In the genomic region with DNA sequence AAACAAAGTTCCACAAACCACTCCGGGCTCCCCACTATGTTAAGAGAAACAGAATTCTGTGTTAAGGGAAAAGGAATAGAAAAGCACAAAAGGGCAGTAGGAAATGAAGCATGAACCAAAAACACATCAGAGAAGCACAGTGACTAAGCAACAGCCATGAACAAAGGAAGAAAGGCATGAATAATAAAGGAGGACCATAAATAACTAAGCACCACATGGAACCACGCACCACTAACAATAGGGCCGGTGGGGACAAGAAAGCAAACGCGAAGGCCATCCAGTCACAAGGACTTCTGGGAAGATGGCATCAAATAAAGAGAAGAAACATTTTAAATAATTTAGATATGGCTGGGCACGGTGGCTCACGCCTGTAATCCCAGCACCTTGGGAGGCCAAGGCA, we compare ENCODE assay signal across 17 cellular contexts. TPM values are rescaled to one million over a fixed set of nuclear protein-coding genes. Genes with fewer than 3 reads are reported as not detected.
DNase-seq lines count a peak whose midpoint lies in the region; ATAC-seq and TF ChIP-seq lines count a peak whose summit lies in the region.
"Had no signal": no experiment of that assay in that cellular context is flagged by ENCODE, and none has a peak within 500 bp of the region (broad histone marks: within the 10 kb centered on the region; RNA-seq: fewer than 3 reads in every experiment).

No MANE protein-coding gene starts in this region.

- TF ChIP-seq CTCF in GM23338 (conservative IDR thresholded peaks at IDR 0.05; ENCODE audit: low read depth in 2 of 2) (no peak), VCaP (conservative IDR thresholded peaks at IDR 0.05) (no peak)

- H3K9ac ChIP-seq in iPS-18a (ENCODE audit: low read length) (peak overlapping the region; percentile 52), skeletal muscle tissue (ENCODE audit: low read depth in 1 of 3, low read length in 3 of 3) (no peak overlapping the region)

- H3K27ac Mint-ChIP-seq in GM23338, result peak overlapping the region; percentile 72
- H3K27ac Mint-ChIP-seq: activated T-helper 2 cell treated with anti-CD3 and anti-CD28 coated beads, Interferon-gamma antibody, Interleukin-2, Interleukin-4, amounts not matched to agents 10 μg/mL and 5 μg/mL and 100 μg/mL, durations not matched to agents 14 hours and 24 hours and 36 hours; stimulated activated naive B cell treated with anti-CD40 and anti-IgM and Interleukin-4, amounts not matched to agents 10 μg/mL and 1 μg/mL and 100 μg/mL, for 72 hours had no signal

- no peaks in the 10 kb centered on the region for H4K20me1 ChIP-seq in GM23338 (replicated peaks; ENCODE audit: insufficient read depth)

- no peaks in the 10 kb centered on the region for H3K9me3 Mint-ChIP-seq in GM23338
- H3K9me3 Mint-ChIP-seq: activated T-helper 2 cell treated with anti-CD3 and anti-CD28 coated beads, Interferon-gamma antibody, Interleukin-2, Interleukin-4, amounts not matched to agents 10 μg/mL and 5 μg/mL and 100 μg/mL, durations not matched to agents 14 hours and 24 hours and 36 hours; stimulated activated naive B cell treated with anti-CD40 and anti-IgM and Interleukin-4, amounts not matched to agents 10 μg/mL and 1 μg/mL and 100 μg/mL, for 72 hours had no signal

- H3K9me3 ChIP-seq in iPS-18a (ENCODE audit: control insufficient read depth, low read depth, low read length) (no peaks in the 10 kb centered on the region), skeletal muscle tissue (ENCODE audit: control insufficient read depth in 3 of 3, low read length in 3 of 3) (no peaks in the 10 kb centered on the region)
- H3K9me3 ChIP-seq: breast epithelium, lower lobe of right lung, pancreas had no signal

- H3K27me3 ChIP-seq in GM23338 (ENCODE audit: insufficient read depth), result no peaks in the 10 kb centered on the region
- no peaks in the 10 kb centered on the region for H3K27me3 ChIP-seq in iPS-18a (ENCODE audit: control insufficient read depth, insufficient read depth, low read length)
- H3K27me3 ChIP-seq in skeletal muscle tissue (ENCODE audit: control insufficient read depth in 3 of 3, insufficient read depth in 3 of 3, low read length in 3 of 3), result no peaks in the 10 kb centered on the region
- H3K27me3 ChIP-seq: breast epithelium, pancreas had no signal

- H3K4me1 ChIP-seq in GM23338 (ENCODE audit: insufficient read depth) (peaks cover 43% of the 10 kb centered on the region), iPS-18a (ENCODE audit: control insufficient read depth, low read depth, low read length) (peaks cover 23% of the 10 kb centered on the region), skeletal muscle tissue (ENCODE audit: control insufficient read depth in 3 of 3, insufficient read depth in 3 of 3, low read length in 3 of 3) (peaks cover 0 to 5% (median 0%) of the 10 kb centered on the region in 3 donors)
- H3K4me1 ChIP-seq: breast epithelium, lower lobe of right lung, pancreas had no signal

- H3K4me3 Mint-ChIP-seq in GM23338, result no peak overlapping the region
- H3K4me3 Mint-ChIP-seq: stimulated activated naive B cell treated with anti-CD40 and anti-IgM and Interleukin-4, amounts not matched to agents 10 μg/mL and 1 μg/mL and 100 μg/mL, for 72 hours had no signal

- peak; percentile 67 for DNase-seq in GM23338 (ENCODE audit: low spot score)
- DNase-seq in cerebellum (ENCODE audit: low spot score), result no peak
- DNase-seq in stimulated activated CD4-positive, alpha-beta T cell treated with anti-CD3 and anti-CD28 coated beads, Interleukin-4, amount 100 ng/mL, for 24 hours, result no peak
- DNase-seq: lower lobe of right lung; NCI-H1105 treated with DMSO at 0.1 percent for 48 hours; NCI-H446; pancreas; RPMI8226; stimulated activated naive B cell treated with anti-CD40 and anti-IgM and Interleukin-4, amounts not matched to agents 10 μg/mL and 1 μg/mL and 100 μg/mL, for 72 hours had no signal

- H2AFZ ChIP-seq in GM23338, result no peak overlapping the region; the same call in 1 of the 2 replicates

- ATAC-seq in GM23338, result peak; percentile 83
- no peak for ATAC-seq in GM18861 (IDR thresholded peaks at IDR 0.05; ENCODE audit: unreplicated experiment)
- no peak for ATAC-seq in GM21717 (IDR thresholded peaks at IDR 0.05; ENCODE audit: unreplicated experiment)
- ATAC-seq: lower lobe of right lung; stimulated activated naive B cell treated with anti-CD40 and anti-IgM and Interleukin-4, amounts not matched to agents 10 μg/mL and 1 μg/mL and 100 μg/mL, for 72 hours had no signal

- H3K4me2 ChIP-seq in GM23338, result peak overlapping the region; percentile 70

- no peaks in the 10 kb centered on the region for H3K36me3 Mint-ChIP-seq in GM23338 (ENCODE audit: low read depth)
- H3K36me3 Mint-ChIP-seq: stimulated activated naive B cell treated with anti-CD40 and anti-IgM and Interleukin-4, amounts not matched to agents 10 μg/mL and 1 μg/mL and 100 μg/mL, for 72 hours had no signal

- no peaks in the 10 kb centered on the region for H3K27me3 Mint-ChIP-seq in GM23338 (ENCODE audit: insufficient read depth, low read depth, poor library complexity)

- no peaks in the 10 kb centered on the region for H3F3A ChIP-seq in GM23338 (replicated peaks; ENCODE audit: low read depth)

- H3K36me3 ChIP-seq in GM23338 (ENCODE audit: insufficient read depth) (no peaks in the 10 kb centered on the region), iPS-18a (ENCODE audit: control insufficient read depth, low read depth, low read length) (no peaks in the 10 kb centered on the region), skeletal muscle tissue (ENCODE audit: control insufficient read depth in 3 of 3, insufficient read depth in 3 of 3, low read length in 3 of 3) (no peaks in the 10 kb centered on the region)
- H3K36me3 ChIP-seq: breast epithelium, lower lobe of right lung, pancreas had no signal

- H3K4me3 ChIP-seq in GM23338 (no peak overlapping the region), iPS-18a (ENCODE audit: low read length) (peak overlapping the region; percentile 37), skeletal muscle tissue (ENCODE audit: low read length in 3 of 3) (no peak overlapping the region)
- H3K4me3 ChIP-seq: breast epithelium, lower lobe of right lung, pancreas had no signal

- H3K9me2 ChIP-seq in GM23338 (ENCODE audit: insufficient read depth), result no peaks in the 10 kb centered on the region

- peak overlapping the region; percentile 86 for H3K27ac ChIP-seq in GM23338 (ENCODE audit: low read depth)
- peak overlapping the region; percentile 52 for H3K27ac ChIP-seq in VCaP
- H3K27ac ChIP-seq in iPS-18a (ENCODE audit: low read length), result peak overlapping the region; percentile 90
- peak overlapping the region; percentile 23 for H3K27ac ChIP-seq in skeletal muscle tissue (ENCODE audit: low read depth, low read length)
- H3K27ac ChIP-seq: breast epithelium, lower lobe of right lung, pancreas had no signal

- no peaks in the 10 kb centered on the region; the same call in none of the 2 replicates for H3K79me2 ChIP-seq in GM23338 (replicated peaks; ENCODE audit: insufficient read depth)

- H3K4me1 Mint-ChIP-seq in GM23338, result peaks cover 36% of the 10 kb centered on the region
- H3K4me1 Mint-ChIP-seq: stimulated activated naive B cell treated with anti-CD40 and anti-IgM and Interleukin-4, amounts not matched to agents 10 μg/mL and 1 μg/mL and 100 μg/mL, for 72 hours had no signal

TF ChIP-seq in GM23338, 12 proteins besides CTCF, POLR2A, EP300 and RAD21:
- TF ChIP-seq EZH2 (IDR thresholded peaks at IDR 0.05; ENCODE audit: low read depth, unreplicated experiment), result no peak
- peak; percentile 72 for TF ChIP-seq NANOG (IDR thresholded peaks at IDR 0.05; ENCODE audit: borderline replicate concordance)
- TF ChIP-seq CREB1 (CRISPR knock-in tag; IDR thresholded peaks at IDR 0.05; ENCODE audit: low read depth), result peak; percentile 19; the same call in 1 of the 2 replicates
- no peak for TF ChIP-seq POLR2AphosphoS5 (IDR thresholded peaks at IDR 0.05; ENCODE audit: low read depth)
TF ChIP-seq in GM23338: peak in this region for 2.

RNA-seq across cellular contexts. Expression of a gene that starts 18.0 kb away (rescaled TPM):
- total RNA-seq in GM23338 (2014; rRNA removed; shearing (Covaris generic)), result 22.5 and 26.5 TPM in 2 replicates
- 9.1 and 10.6 TPM in 2 replicates for polyA plus RNA-seq in GM23338 (2016; fragmentation: Nextera tagmentation; extraction: Ambion mirVana)
- 7.8 TPM for total RNA-seq in skeletal muscle tissue
- total RNA-seq in cerebellum, result 25.2 TPM
- polyA plus RNA-seq: HepG2 had no signal

Comparison
In these comparisons a context has a peak if more than half of its experiments do, and no peak if none do; other contexts are left out.
1. H3K27ac ChIP-seq: peak in every context shown above with its lines; median percentile 90 in iPS-18a; 86 in GM23338; 52 in VCaP; 23 in skeletal muscle tissue.